In the genomic region with DNA sequence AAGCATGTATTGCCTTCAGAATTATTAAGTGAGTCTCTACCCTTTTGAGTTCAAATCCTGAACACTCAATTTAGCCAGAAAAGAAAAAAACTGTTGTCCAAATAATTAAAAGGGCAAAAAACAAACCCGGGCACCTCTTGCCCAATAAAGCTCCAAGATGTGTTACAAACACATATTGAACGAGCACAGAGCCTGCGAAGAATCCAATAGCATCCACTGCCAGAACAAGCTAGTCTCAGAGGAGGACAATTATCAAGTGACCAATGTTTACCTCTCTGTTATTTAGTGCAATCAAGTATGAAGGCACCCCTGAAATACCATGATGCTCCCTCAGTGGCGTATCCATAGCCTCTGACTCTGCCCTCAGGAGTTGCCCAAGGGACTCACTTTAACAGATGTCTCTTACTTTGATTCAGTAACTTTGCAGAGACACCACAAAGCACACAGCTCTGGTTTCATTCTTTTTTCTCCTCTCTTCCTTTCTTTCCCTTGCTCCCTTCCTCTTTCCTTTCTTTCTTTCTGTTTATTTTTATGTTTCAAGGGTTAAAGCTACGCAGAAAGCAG, we compare ENCODE assay signal across 15 cellular contexts.
"Had no signal": no experiment of that assay in that cellular context is flagged by ENCODE, and none has a peak within 500 bp of the region (broad histone marks: within the 10 kb centered on the region; RNA-seq: fewer than 3 reads in every experiment).

No MANE protein-coding gene starts in this region.

- H3K27ac Mint-ChIP-seq: activated naive CD8-positive, alpha-beta T cell treated with anti-CD3 and anti-CD28 coated beads, Interleukin-2, amount 50 U/mL, for 24 hours; activated T-helper 17 cell treated with anti-CD3 and anti-CD28 coated beads, Interleukin-2, amount 50 U/mL, for 72 hours; stimulated activated effector memory CD8-positive, alpha-beta T cell treated with anti-CD3 and anti-CD28 coated beads, Interleukin-12 subunit alpha, Interleukin-12 subunit beta, amount 100 ng/mL, for 72 hours had no signal

- ATAC-seq: activated naive CD8-positive, alpha-beta T cell treated with anti-CD3 and anti-CD28 coated beads, Interleukin-2, amount 50 U/mL, for 24 hours; activated T-helper 17 cell treated with anti-CD3 and anti-CD28 coated beads, Interleukin-2, amount 50 U/mL, for 72 hours; gastroesophageal sphincter; sciatic nerve; stimulated activated effector memory CD8-positive, alpha-beta T cell treated with anti-CD3 and anti-CD28 coated beads, Interleukin-12 subunit alpha, Interleukin-12 subunit beta, amount 100 ng/mL, for 72 hours had no signal

- H3K9me3 ChIP-seq: gastroesophageal sphincter, left ventricle myocardium inferior, thoracic aorta had no signal

- H3K4me3 ChIP-seq: gastroesophageal sphincter, left ventricle myocardium inferior, thoracic aorta had no signal

- H3K4me3 Mint-ChIP-seq: activated naive CD8-positive, alpha-beta T cell treated with anti-CD3 and anti-CD28 coated beads, Interleukin-2, amount 50 U/mL, for 24 hours; activated T-helper 17 cell treated with anti-CD3 and anti-CD28 coated beads, Interleukin-2, amount 50 U/mL, for 72 hours; stimulated activated effector memory CD8-positive, alpha-beta T cell treated with anti-CD3 and anti-CD28 coated beads, Interleukin-12 subunit alpha, Interleukin-12 subunit beta, amount 100 ng/mL, for 72 hours had no signal

- DNase-seq: activated CD4-positive, alpha-beta T cell treated with anti-CD3 and anti-CD28 coated beads for 1 hour; activated CD4-positive, alpha-beta T cell treated with anti-CD3 and anti-CD28 coated beads, Interleukin-2, amount 50 U/mL, for 48 hours; activated naive CD4-positive, alpha-beta T cell treated with Interleukin-2 at 50 U/mL for 16 hours; activated naive CD8-positive, alpha-beta T cell treated with anti-CD3 and anti-CD28 coated beads, Interleukin-2, amount 50 U/mL, for 24 hours; dermis blood vessel endothelial cell; left ventricle myocardium inferior; mesendoderm; stimulated activated CD4-positive, alpha-beta T cell treated with anti-CD3 and anti-CD28 coated beads, Interleukin-12 subunit alpha, Interleukin-12 subunit beta, amount 100 ng/mL, for 4 hours; stimulated activated CD4-positive, alpha-beta T cell treated with anti-CD3 and anti-CD28 coated beads, Interleukin-2, amount 100 ng/mL, for 24 hours had no signal

- H3K36me3 Mint-ChIP-seq: stimulated activated effector memory CD8-positive, alpha-beta T cell treated with anti-CD3 and anti-CD28 coated beads, Interleukin-12 subunit alpha, Interleukin-12 subunit beta, amount 100 ng/mL, for 72 hours had no signal

- H3K9me3 Mint-ChIP-seq: stimulated activated effector memory CD8-positive, alpha-beta T cell treated with anti-CD3 and anti-CD28 coated beads, Interleukin-12 subunit alpha, Interleukin-12 subunit beta, amount 100 ng/mL, for 72 hours had no signal

- H3K4me1 ChIP-seq: gastroesophageal sphincter, left ventricle myocardium inferior had no signal

- H3K27ac ChIP-seq: epithelial cell of prostate, gastroesophageal sphincter, left ventricle myocardium inferior, thoracic aorta had no signal

- H3K36me3 ChIP-seq: gastroesophageal sphincter, left ventricle myocardium inferior, thoracic aorta had no signal

- H3K4me1 Mint-ChIP-seq: activated naive CD8-positive, alpha-beta T cell treated with anti-CD3 and anti-CD28 coated beads, Interleukin-2, amount 50 U/mL, for 24 hours; activated T-helper 17 cell treated with anti-CD3 and anti-CD28 coated beads, Interleukin-2, amount 50 U/mL, for 72 hours; stimulated activated effector memory CD8-positive, alpha-beta T cell treated with anti-CD3 and anti-CD28 coated beads, Interleukin-12 subunit alpha, Interleukin-12 subunit beta, amount 100 ng/mL, for 72 hours had no signal

- H3K27me3 ChIP-seq: gastroesophageal sphincter had no signal
